Comparison of ENCODE assay signal across 26 cellular contexts in genomic region chr4:82046796-82047195, GRCh38.
"Had no signal": no experiment of that assay in that cellular context is flagged by ENCODE, and none has a peak within 500 bp of the region (broad histone marks: within the 10 kb centered on the region; RNA-seq: fewer than 3 reads in every experiment).

No MANE protein-coding gene starts in this region.

- DNase-seq: effector CD8-positive, alpha-beta T cell; effector memory CD8-positive, alpha-beta T cell; endodermal cell; erythroblast; esophagus squamous epithelium; foreskin fibroblast; foreskin melanocyte; gastrocnemius medialis; glutamatergic neuron; head of caudate nucleus; heart right ventricle; hippocampal formation; left cardiac atrium; left lung; left ventricle myocardium superior; lower lobe of right lung; mesendoderm; midbrain; naive thymus-derived CD4-positive, alpha-beta T cell had no signal

- H3K9me3 ChIP-seq: esophagus squamous epithelium, gastrocnemius medialis, heart right ventricle, left lung, lower lobe of right lung had no signal

- ATAC-seq: effector memory CD8-positive, alpha-beta T cell; esophagus mucosa; gastrocnemius medialis; heart right ventricle; left cardiac atrium; left lung; left ventricle myocardium superior; lower lobe of right lung; naive thymus-derived CD4-positive, alpha-beta T cell had no signal

- H3K36me3 ChIP-seq: esophagus squamous epithelium, gastrocnemius medialis, heart right ventricle, left lung, lower lobe of right lung had no signal

- H3K27ac ChIP-seq: coronary artery, epithelial cell of prostate, esophagus squamous epithelium, gastrocnemius medialis, heart right ventricle, left lung, lower lobe of right lung had no signal

- FAIRE-seq: colon, endometrium, islet of Langerhans, keratinocyte had no signal

- H3K4me3 ChIP-seq: coronary artery, esophagus squamous epithelium, gastrocnemius medialis, heart right ventricle, left lung, lower lobe of right lung had no signal
